8 cellular contexts compared by ENCODE assay signal in the genomic region with DNA sequence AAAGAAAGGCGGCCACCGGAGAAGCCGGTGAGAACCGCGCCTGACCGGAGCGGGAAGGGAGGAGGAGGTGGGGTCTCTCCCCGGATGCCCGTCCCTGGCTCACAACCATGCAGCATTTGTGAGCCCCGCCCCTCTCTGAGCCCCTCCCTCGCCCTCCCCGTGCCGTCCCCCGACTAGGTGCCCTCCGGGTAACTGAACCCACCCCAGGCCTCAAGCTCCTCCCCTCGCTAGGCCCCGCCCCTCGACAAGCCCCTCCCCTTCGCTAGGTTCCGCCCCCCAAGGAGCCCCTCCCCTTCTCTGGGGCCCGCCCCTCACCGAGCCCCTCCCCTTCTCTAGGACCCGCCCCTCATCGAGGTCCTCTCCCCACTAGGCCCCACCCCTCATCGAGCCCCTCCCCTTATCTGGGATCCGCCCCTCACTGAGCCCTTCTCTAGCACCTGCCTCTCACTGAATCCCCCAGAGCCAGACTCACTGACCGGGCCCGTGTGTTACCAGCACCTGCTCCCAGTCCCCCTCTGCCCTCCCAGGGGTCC. TPM values are rescaled to one million over a fixed set of nuclear protein-coding genes. Genes with fewer than 3 reads are reported as not detected.
DNase-seq lines count a peak whose midpoint lies in the region; ATAC-seq lines count a peak whose summit lies in the region.

No MANE protein-coding gene starts in this region.

- peaks cover 35% of the 10 kb centered on the region for H3K27me3 Mint-ChIP-seq in activated T-helper 17 cell treated with anti-CD3 and anti-CD28 coated beads, Interleukin-2, amount 50 U/mL, for 72 hours

- no peaks in the 10 kb centered on the region for H3K36me3 ChIP-seq in iPS-18a (ENCODE audit: control insufficient read depth, low read depth, low read length)

- no peak overlapping the region for H3K27ac ChIP-seq in iPS-18a (ENCODE audit: low read length)

- H3K9me3 Mint-ChIP-seq in activated T-helper 17 cell treated with anti-CD3 and anti-CD28 coated beads, Interleukin-2, amount 50 U/mL, for 72 hours: no peaks in the 10 kb centered on the region

- peak; percentile 77 for DNase-seq in ELF-1 (ENCODE audit: low read depth, low spot score)
- DNase-seq in NCI-H345 treated with DMSO at 0.1 percent for 48 hours (lab: John Stamatoyannopoulos, UW; ENCODE audit: unreplicated experiment): peak; percentile 35
- peak; percentile 27 to 54 (median 30) for DNase-seq in stimulated activated CD4-positive, alpha-beta T cell treated with anti-CD3 and anti-CD28 coated beads, TNF-alpha, amount 100 ng/mL, for 48 hours (ENCODE audit: low read depth in 3 of 3)
- DNase-seq in SKM-1 (lab: John Stamatoyannopoulos, UW; ENCODE audit: unreplicated experiment): no peak

- H3K4me3 ChIP-seq in iPS-18a (ENCODE audit: low read length): peak overlapping the region; percentile 67

- H3K4me3 Mint-ChIP-seq in activated T-helper 17 cell treated with anti-CD3 and anti-CD28 coated beads, Interleukin-2, amount 50 U/mL, for 72 hours: no peak overlapping the region

- peak; percentile 44 for ATAC-seq in activated T-helper 17 cell treated with anti-CD3 and anti-CD28 coated beads, Interleukin-2, amount 50 U/mL, for 72 hours (replicated peaks)
- ATAC-seq in HG03039 (IDR thresholded peaks at IDR 0.05; ENCODE audit: unreplicated experiment) (no peak), HG03520 (IDR thresholded peaks at IDR 0.05; ENCODE audit: unreplicated experiment) (no peak)

- no peaks in the 10 kb centered on the region for H3K36me3 Mint-ChIP-seq in activated T-helper 17 cell treated with anti-CD3 and anti-CD28 coated beads, Interleukin-2, amount 50 U/mL, for 72 hours (ENCODE audit: low read depth)

- H3K9me3 ChIP-seq in iPS-18a (ENCODE audit: control insufficient read depth, low read depth, low read length): no peaks in the 10 kb centered on the region

- no peaks in the 10 kb centered on the region for H3K27me3 ChIP-seq in iPS-18a (ENCODE audit: control insufficient read depth, insufficient read depth, low read length)

- no peak overlapping the region for H3K9ac ChIP-seq in iPS-18a (ENCODE audit: low read length)

- peaks cover 14% of the 10 kb centered on the region for H3K4me1 ChIP-seq in iPS-18a (ENCODE audit: control insufficient read depth, low read depth, low read length)

- no peak overlapping the region for H3K27ac Mint-ChIP-seq in activated T-helper 17 cell treated with anti-CD3 and anti-CD28 coated beads, Interleukin-2, amount 50 U/mL, for 72 hours

- no peaks in the 10 kb centered on the region for H3K4me1 Mint-ChIP-seq in activated T-helper 17 cell treated with anti-CD3 and anti-CD28 coated beads, Interleukin-2, amount 50 U/mL, for 72 hours

RNA-seq across cellular contexts. Expression of a gene that starts 42.2 kb away (rescaled TPM):
- total RNA-seq in activated T-helper 17 cell treated with anti-CD3 and anti-CD28 coated beads, Interleukin-2, amount 50 U/mL, for 72 hours: 10 to 100 TPM; 28.0 to 71.7 TPM

RNA-seq across cellular contexts. Expression of a gene that starts 58.5 kb away (rescaled TPM):
- total RNA-seq in activated T-helper 17 cell treated with anti-CD3 and anti-CD28 coated beads, Interleukin-2, amount 50 U/mL, for 72 hours: under 1 TPM in 1 of 2 donors, not detected in 1; 0.26 TPM
